In genomic region chr1:53889304-53890298, GRCh38 we compare ENCODE assay signal across 1 cellular context.
TF ChIP-seq lines count a peak whose summit lies in the region.

Gene YIPF1, minus strand, starts transcription at chr1:53889797. Its CDS starts 860 bp downstream, at chr1:53888937.

TF ChIP-seq in HepG2, 621 proteins besides CTCF, POLR2A, EP300 and RAD21 (continued from another document and continues in another):
- TF ChIP-seq ZNF572 (CRISPR knock-in tag; IDR thresholded peaks at IDR 0.05) (no peak), KMT2B (CRISPR knock-in tag; IDR thresholded peaks at IDR 0.05) (peak; percentile 88; the same call in 1 of the 2 replicates), ZMYM2 (CRISPR knock-in tag; IDR thresholded peaks at IDR 0.05) (peak; percentile 72), ZFP82 (CRISPR knock-in tag; IDR thresholded peaks at IDR 0.05; ENCODE audit: borderline replicate concordance) (no peak), TAF1 (CRISPR knock-in tag; IDR thresholded peaks at IDR 0.05) (peak; percentile 50; the same call in 1 of the 2 replicates), ISL2 (CRISPR knock-in tag; IDR thresholded peaks at IDR 0.05) (peak; percentile 36), ZNF772 (CRISPR knock-in tag; IDR thresholded peaks at IDR 0.05) (0 out of 2 replicates have a peak, but pooled peaks have one; percentile 22), KAT8 (CRISPR knock-in tag; IDR thresholded peaks at IDR 0.05) (peak; percentile 85), GFI1 (CRISPR knock-in tag; IDR thresholded peaks at IDR 0.05; ENCODE audit: borderline replicate concordance) (peak; percentile 44; the same call in 1 of the 2 replicates), HINFP (CRISPR knock-in tag; IDR thresholded peaks at IDR 0.05; ENCODE audit: low read depth) (0 out of 2 replicates have a peak, but pooled peaks have one; percentile 57), REL (CRISPR knock-in tag; conservative IDR thresholded peaks at IDR 0.05) (no peak), ZNF510 (CRISPR knock-in tag; IDR thresholded peaks at IDR 0.05; ENCODE audit: low read depth) (no peak), ZMYM4 (CRISPR knock-in tag; IDR thresholded peaks at IDR 0.05) (peak; percentile 68), POLR2G (IDR thresholded peaks at IDR 0.05; ENCODE audit: low read depth, low read length) (peak; percentile 72), ARID2 (CRISPR knock-in tag; IDR thresholded peaks at IDR 0.05; ENCODE audit: borderline replicate concordance) (peak; percentile 30; the same call in 1 of the 2 replicates), RFXAP (CRISPR knock-in tag; IDR thresholded peaks at IDR 0.05; ENCODE audit: borderline replicate concordance) (no peak), MAZ (IDR thresholded peaks at IDR 0.05; ENCODE audit: borderline replicate concordance, low read depth, low read length) (peak; percentile 93), MAZ (CRISPR knock-in tag; IDR thresholded peaks at IDR 0.05; ENCODE audit: low read depth) (peak; percentile 89), ZZZ3 (CRISPR knock-in tag; IDR thresholded peaks at IDR 0.05; ENCODE audit: borderline replicate concordance) (0 out of 2 replicates have a peak, but pooled peaks have one; percentile 45), PPARG (CRISPR knock-in tag; conservative IDR thresholded peaks at IDR 0.05) (0 out of 2 replicates have a peak, but pooled peaks have one; percentile 34), ZNF562 (CRISPR knock-in tag; IDR thresholded peaks at IDR 0.05; ENCODE audit: borderline replicate concordance) (no peak), TBX2 (CRISPR knock-in tag; IDR thresholded peaks at IDR 0.05; ENCODE audit: borderline replicate concordance) (peak; percentile 55; the same call in 1 of the 2 replicates), AGO1 (IDR thresholded peaks at IDR 0.05; ENCODE audit: low read depth, low read length, poor library complexity, severe bottlenecking) (peak; percentile 69), ELF3 (CRISPR knock-in tag; IDR thresholded peaks at IDR 0.05) (peak; percentile 28; the same call in 1 of the 2 replicates), ZNF83 (CRISPR knock-in tag; IDR thresholded peaks at IDR 0.05; ENCODE audit: borderline replicate concordance) (0 out of 2 replicates have a peak, but pooled peaks have one; percentile 55), CREB1 (IDR thresholded peaks at IDR 0.05) (no peak), CREB1 (CRISPR knock-in tag; IDR thresholded peaks at IDR 0.05) (peak; percentile 50; the same call in 1 of the 2 replicates), ZSCAN31 (CRISPR knock-in tag; IDR thresholded peaks at IDR 0.05; ENCODE audit: low read depth) (0 out of 2 replicates have a peak, but pooled peaks have one; percentile 72), SP5 (CRISPR knock-in tag; IDR thresholded peaks at IDR 0.05; ENCODE audit: borderline replicate concordance, low read depth) (peak; percentile 97), PCBP2 (optimal IDR thresholded peaks at IDR 0.05; ENCODE audit: low read depth, low read length, poor library complexity, severe bottlenecking) (no peak), MZF1 (CRISPR knock-in tag; IDR thresholded peaks at IDR 0.05; ENCODE audit: borderline replicate concordance) (no peak), ZNF124 (CRISPR knock-in tag; IDR thresholded peaks at IDR 0.05) (0 out of 2 replicates have a peak, but pooled peaks have one; percentile 1), ZNF354B (CRISPR knock-in tag; IDR thresholded peaks at IDR 0.05) (peak; percentile 57; the same call in 1 of the 2 replicates), SP1 (IDR thresholded peaks at IDR 0.05) (no peak), SP1 (CRISPR knock-in tag; IDR thresholded peaks at IDR 0.05) (peak; percentile 92), ZMYM3 (CRISPR knock-in tag; IDR thresholded peaks at IDR 0.05) (peak; percentile 98), GATAD1 (CRISPR knock-in tag; IDR thresholded peaks at IDR 0.05) (0 out of 2 replicates have a peak, but pooled peaks have one; percentile 57), SOX6 (IDR thresholded peaks at IDR 0.05) (no peak), SOX6 (CRISPR knock-in tag; IDR thresholded peaks at IDR 0.05) (peak; percentile 16; the same call in 1 of the 2 replicates), KAT7 (CRISPR knock-in tag; IDR thresholded peaks at IDR 0.05; ENCODE audit: borderline replicate concordance) (peak; percentile 68; the same call in 1 of the 2 replicates), PHF20 (CRISPR knock-in tag; IDR thresholded peaks at IDR 0.05) (peak; percentile 69), SAP130 (CRISPR knock-in tag; IDR thresholded peaks at IDR 0.05; ENCODE audit: low read depth) (peak; percentile 90), ZBED4 (CRISPR knock-in tag; IDR thresholded peaks at IDR 0.05; ENCODE audit: borderline replicate concordance) (peak; percentile 90; the same call in 1 of the 2 replicates), NFE2 (CRISPR knock-in tag; IDR thresholded peaks at IDR 0.05) (no peak), BORCS8-MEF2B (CRISPR knock-in tag; IDR thresholded peaks at IDR 0.05) (no peak; the same call in 1 of the 2 replicates)
- TF ChIP-seq, protein P1, sequence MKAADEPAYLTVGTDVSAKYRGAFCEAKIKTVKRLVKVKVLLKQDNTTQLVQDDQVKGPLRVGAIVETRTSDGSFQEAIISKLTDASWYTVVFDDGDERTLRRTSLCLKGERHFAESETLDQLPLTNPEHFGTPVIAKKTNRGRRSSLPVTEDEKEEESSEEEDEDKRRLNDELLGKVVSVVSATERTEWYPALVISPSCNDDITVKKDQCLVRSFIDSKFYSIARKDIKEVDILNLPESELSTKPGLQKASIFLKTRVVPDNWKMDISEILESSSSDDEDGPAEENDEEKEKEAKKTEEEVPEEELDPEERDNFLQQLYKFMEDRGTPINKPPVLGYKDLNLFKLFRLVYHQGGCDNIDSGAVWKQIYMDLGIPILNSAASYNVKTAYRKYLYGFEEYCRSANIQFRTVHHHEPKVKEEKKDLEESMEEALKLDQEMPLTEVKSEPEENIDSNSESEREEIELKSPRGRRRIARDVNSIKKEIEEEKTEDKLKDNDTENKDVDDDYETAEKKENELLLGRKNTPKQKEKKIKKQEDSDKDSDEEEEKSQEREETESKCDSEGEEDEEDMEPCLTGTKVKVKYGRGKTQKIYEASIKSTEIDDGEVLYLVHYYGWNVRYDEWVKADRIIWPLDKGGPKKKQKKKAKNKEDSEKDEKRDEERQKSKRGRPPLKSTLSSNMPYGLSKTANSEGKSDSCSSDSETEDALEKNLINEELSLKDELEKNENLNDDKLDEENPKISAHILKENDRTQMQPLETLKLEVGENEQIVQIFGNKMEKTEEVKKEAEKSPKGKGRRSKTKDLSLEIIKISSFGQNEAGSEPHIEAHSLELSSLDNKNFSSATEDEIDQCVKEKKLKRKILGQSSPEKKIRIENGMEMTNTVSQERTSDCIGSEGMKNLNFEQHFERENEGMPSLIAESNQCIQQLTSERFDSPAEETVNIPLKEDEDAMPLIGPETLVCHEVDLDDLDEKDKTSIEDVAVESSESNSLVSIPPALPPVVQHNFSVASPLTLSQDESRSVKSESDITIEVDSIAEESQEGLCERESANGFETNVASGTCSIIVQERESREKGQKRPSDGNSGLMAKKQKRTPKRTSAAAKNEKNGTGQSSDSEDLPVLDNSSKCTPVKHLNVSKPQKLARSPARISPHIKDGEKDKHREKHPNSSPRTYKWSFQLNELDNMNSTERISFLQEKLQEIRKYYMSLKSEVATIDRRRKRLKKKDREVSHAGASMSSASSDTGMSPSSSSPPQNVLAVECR (CRISPR knock-in tag; IDR thresholded peaks at IDR 0.05; ENCODE audit: borderline replicate concordance): peak; percentile 92
- TF ChIP-seq, protein P2, sequence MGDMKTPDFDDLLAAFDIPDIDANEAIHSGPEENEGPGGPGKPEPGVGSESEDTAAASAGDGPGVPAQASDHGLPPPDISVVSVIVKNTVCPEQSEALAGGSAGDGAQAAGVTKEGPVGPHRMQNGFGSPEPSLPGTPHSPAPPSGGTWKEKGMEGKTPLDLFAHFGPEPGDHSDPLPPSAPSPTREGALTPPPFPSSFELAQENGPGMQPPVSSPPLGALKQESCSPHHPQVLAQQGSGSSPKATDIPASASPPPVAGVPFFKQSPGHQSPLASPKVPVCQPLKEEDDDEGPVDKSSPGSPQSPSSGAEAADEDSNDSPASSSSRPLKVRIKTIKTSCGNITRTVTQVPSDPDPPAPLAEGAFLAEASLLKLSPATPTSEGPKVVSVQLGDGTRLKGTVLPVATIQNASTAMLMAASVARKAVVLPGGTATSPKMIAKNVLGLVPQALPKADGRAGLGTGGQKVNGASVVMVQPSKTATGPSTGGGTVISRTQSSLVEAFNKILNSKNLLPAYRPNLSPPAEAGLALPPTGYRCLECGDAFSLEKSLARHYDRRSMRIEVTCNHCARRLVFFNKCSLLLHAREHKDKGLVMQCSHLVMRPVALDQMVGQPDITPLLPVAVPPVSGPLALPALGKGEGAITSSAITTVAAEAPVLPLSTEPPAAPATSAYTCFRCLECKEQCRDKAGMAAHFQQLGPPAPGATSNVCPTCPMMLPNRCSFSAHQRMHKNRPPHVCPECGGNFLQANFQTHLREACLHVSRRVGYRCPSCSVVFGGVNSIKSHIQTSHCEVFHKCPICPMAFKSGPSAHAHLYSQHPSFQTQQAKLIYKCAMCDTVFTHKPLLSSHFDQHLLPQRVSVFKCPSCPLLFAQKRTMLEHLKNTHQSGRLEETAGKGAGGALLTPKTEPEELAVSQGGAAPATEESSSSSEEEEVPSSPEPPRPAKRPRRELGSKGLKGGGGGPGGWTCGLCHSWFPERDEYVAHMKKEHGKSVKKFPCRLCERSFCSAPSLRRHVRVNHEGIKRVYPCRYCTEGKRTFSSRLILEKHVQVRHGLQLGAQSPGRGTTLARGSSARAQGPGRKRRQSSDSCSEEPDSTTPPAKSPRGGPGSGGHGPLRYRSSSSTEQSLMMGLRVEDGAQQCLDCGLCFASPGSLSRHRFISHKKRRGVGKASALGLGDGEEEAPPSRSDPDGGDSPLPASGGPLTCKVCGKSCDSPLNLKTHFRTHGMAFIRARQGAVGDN (CRISPR knock-in tag; IDR thresholded peaks at IDR 0.05): peak; percentile 77
- TF ChIP-seq, protein P3, sequence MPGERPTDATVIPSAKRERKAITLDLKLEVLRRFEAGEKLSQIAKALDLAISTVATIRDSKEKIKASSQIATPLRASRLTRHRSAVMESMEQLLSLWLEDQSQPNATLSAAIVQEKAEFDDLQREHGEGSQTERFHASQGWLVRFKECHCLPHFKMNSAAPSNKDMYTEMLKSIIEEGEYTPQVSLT (CRISPR knock-in tag; IDR thresholded peaks at IDR 0.05; ENCODE audit: borderline replicate concordance, low read depth): no peak
- TF ChIP-seq, protein P4, sequence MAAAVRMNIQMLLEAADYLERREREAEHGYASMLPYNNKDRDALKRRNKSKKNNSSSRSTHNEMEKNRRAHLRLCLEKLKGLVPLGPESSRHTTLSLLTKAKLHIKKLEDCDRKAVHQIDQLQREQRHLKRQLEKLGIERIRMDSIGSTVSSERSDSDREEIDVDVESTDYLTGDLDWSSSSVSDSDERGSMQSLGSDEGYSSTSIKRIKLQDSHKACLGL (CRISPR knock-in tag; IDR thresholded peaks at IDR 0.05): peak; percentile 49; the same call in 1 of the 2 replicates
- TF ChIP-seq, protein P5, sequence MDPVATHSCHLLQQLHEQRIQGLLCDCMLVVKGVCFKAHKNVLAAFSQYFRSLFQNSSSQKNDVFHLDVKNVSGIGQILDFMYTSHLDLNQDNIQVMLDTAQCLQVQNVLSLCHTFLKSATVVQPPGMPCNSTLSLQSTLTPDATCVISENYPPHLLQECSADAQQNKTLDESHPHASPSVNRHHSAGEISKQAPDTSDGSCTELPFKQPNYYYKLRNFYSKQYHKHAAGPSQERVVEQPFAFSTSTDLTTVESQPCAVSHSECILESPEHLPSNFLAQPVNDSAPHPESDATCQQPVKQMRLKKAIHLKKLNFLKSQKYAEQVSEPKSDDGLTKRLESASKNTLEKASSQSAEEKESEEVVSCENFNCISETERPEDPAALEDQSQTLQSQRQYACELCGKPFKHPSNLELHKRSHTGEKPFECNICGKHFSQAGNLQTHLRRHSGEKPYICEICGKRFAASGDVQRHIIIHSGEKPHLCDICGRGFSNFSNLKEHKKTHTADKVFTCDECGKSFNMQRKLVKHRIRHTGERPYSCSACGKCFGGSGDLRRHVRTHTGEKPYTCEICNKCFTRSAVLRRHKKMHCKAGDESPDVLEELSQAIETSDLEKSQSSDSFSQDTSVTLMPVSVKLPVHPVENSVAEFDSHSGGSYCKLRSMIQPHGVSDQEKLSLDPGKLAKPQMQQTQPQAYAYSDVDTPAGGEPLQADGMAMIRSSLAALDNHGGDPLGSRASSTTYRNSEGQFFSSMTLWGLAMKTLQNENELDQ (CRISPR knock-in tag; IDR thresholded peaks at IDR 0.05; ENCODE audit: borderline replicate concordance): no peak
